ENCODE assay signal across 15 cellular contexts in the genomic region with DNA sequence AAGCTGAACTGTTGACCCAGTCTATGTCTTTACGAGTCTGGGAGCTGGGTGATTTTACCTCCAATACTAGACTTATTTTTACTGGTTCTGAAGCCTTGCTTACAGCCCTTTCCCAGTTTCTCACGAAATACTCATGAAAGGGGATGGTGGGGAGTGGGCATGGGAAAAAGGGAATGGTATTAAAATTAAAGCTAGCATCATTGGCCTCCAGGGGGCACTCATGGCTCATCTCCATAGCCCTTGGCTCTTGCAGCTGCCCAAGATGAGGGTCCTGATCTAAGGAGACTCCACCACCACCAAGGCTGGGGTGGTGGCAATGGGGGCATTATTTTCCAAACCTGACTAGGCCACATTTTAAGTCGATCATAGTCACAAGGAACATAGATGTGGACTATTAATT. TPM values are rescaled to one million over a fixed set of nuclear protein-coding genes. Genes with fewer than 3 reads are reported as not detected.
DNase-seq lines count a peak whose midpoint lies in the region; ATAC-seq, FAIRE-seq and TF ChIP-seq lines count a peak whose summit lies in the region.
"Not testable (repeated sequence)": the region's sequence is repeated elsewhere in the genome, so short reads cannot be mapped to it uniquely, and the experiment has no call there.
"Had no signal": no experiment of that assay in that cellular context is flagged by ENCODE, and none has a peak within 500 bp of the region (broad histone marks: within the 10 kb centered on the region; RNA-seq: fewer than 3 reads in every experiment).

No MANE protein-coding gene starts in this region.

- H3K4me2 ChIP-seq in Loucy (ENCODE audit: low read depth, low read length, poor library complexity, severe bottlenecking); endothelial cell of umbilical vein (ENCODE audit: insufficient read depth, low read length): not testable (repeated sequence)

- POLR2A ChIA-PET in activated CD8-positive, alpha-beta T cell treated with anti-CD3 and anti-CD28 coated beads for 36 hours (lab: Charles Lee); endothelial cell of umbilical vein (lab: Charles Lee): not testable (repeated sequence)

- not testable (repeated sequence) for H3K9me2 ChIP-seq in Loucy (replicated peaks; ENCODE audit: low read depth, low read length)

- not testable (repeated sequence) for H3K9me3 Mint-ChIP-seq in CD14-positive monocyte; activated CD8-positive, alpha-beta T cell treated with anti-CD3 and anti-CD28 coated beads for 36 hours

- intact Hi-C loops in CD14-positive monocyte (cut with micrococcal nuclease); activated CD8-positive, alpha-beta T cell treated with anti-CD3 and anti-CD28 coated beads for 36 hours (cut with micrococcal nuclease); endothelial cell of umbilical vein (cut with micrococcal nuclease): not testable (repeated sequence)

- not testable (repeated sequence) for H3K27me3 Mint-ChIP-seq in CD14-positive monocyte (ENCODE audit: low read depth in 3 of 3); activated CD8-positive, alpha-beta T cell treated with anti-CD3 and anti-CD28 coated beads for 36 hours

- not testable (repeated sequence) for H3K9ac ChIP-seq in Loucy (ENCODE audit: low read depth, low read length, poor library complexity, severe bottlenecking); endothelial cell of umbilical vein (replicated peaks; ENCODE audit: extremely low read depth, insufficient read depth, low read length)

- H3F3A ChIP-seq in Loucy (ENCODE audit: low read depth): not testable (repeated sequence)

- not testable (repeated sequence) for H3K9me1 ChIP-seq in endothelial cell of umbilical vein (replicated peaks; ENCODE audit: control insufficient read depth, extremely low read depth, insufficient read depth, low read length)

- H3K36me3 Mint-ChIP-seq in CD14-positive monocyte; activated CD8-positive, alpha-beta T cell treated with anti-CD3 and anti-CD28 coated beads for 36 hours (ENCODE audit: low read depth): not testable (repeated sequence)

- not testable (repeated sequence) for H3K79me2 ChIP-seq in Loucy (ENCODE audit: insufficient read depth, low read length); endothelial cell of umbilical vein (ENCODE audit: control insufficient read depth, insufficient read depth, low read length)

- DNase-seq in CD14-positive monocyte (ENCODE audit: low spot score); kidney epithelial cell (ENCODE audit: low read depth); retinal pigment epithelial cell (ENCODE audit: low read depth): not testable (repeated sequence)
- DNase-seq in OCI-M1 (lab: John Stamatoyannopoulos, UW): peak; percentile 12
- DNase-seq in activated CD8-positive, alpha-beta T cell treated with anti-CD3 and anti-CD28 coated beads for 36 hours: peak; percentile 15
- DNase-seq in endothelial cell of umbilical vein (ENCODE audit: low read depth, low spot score): peak; percentile 28

- H3K4me1 ChIP-seq in Loucy (ENCODE audit: insufficient read depth, low read length, poor library complexity, severe bottlenecking); endothelial cell of umbilical vein (ENCODE audit: control insufficient read depth, extremely low read depth, insufficient read depth, low read length): not testable (repeated sequence)

- H3K27ac ChIP-seq in endothelial cell of umbilical vein (ENCODE audit: insufficient read depth, low read depth, low read length): not testable (repeated sequence)

- H3K4me1 Mint-ChIP-seq in CD14-positive monocyte; activated CD8-positive, alpha-beta T cell treated with anti-CD3 and anti-CD28 coated beads for 36 hours (ENCODE audit: low read depth): not testable (repeated sequence)

- H2AFZ ChIP-seq in Loucy (ENCODE audit: low read length); endothelial cell of umbilical vein (ENCODE audit: low read depth, low read length): not testable (repeated sequence)

- H3K27me3 ChIP-seq in Loucy (ENCODE audit: insufficient read depth, low read length, poor library complexity, severe bottlenecking); endothelial cell of umbilical vein (ENCODE audit: control insufficient read depth in 2 of 2, insufficient read depth in 2 of 2, low read length in 2 of 2); kidney epithelial cell (ENCODE audit: control insufficient read depth, insufficient read depth, low read length): not testable (repeated sequence)

- H3K9me3 ChIP-seq in Loucy (ENCODE audit: insufficient read depth, low read depth, low read length); endothelial cell of umbilical vein (replicated peaks; ENCODE audit: control insufficient read depth, insufficient read depth, low read length): not testable (repeated sequence)

- CTCF ChIA-PET in activated CD8-positive, alpha-beta T cell treated with anti-CD3 and anti-CD28 coated beads for 36 hours (lab: Charles Lee): interaction anchor here (1.1 kb wide), 3 partner anchors 10 to 69 kb away, joined by 3 to 5 read pairs (median 3); no protein-coding TSS in a partner anchor
- CTCF ChIA-PET in endothelial cell of umbilical vein (lab: Charles Lee): interaction anchor here (1.0 to 1.4 kb wide), 3 partner anchors 10 to 16 kb away, joined by 3 to 6 read pairs (median 5); no protein-coding TSS in a partner anchor

- not testable (repeated sequence) for H3K36me3 ChIP-seq in Loucy (ENCODE audit: insufficient read depth, low read length); endothelial cell of umbilical vein (ENCODE audit: control insufficient read depth in 2 of 2, extremely low read depth in 1 of 2, insufficient read depth in 2 of 2, low read length in 2 of 2); kidney epithelial cell (ENCODE audit: control insufficient read depth, insufficient read depth, low read length)

- H4K20me1 ChIP-seq in Loucy (ENCODE audit: insufficient read depth, low read length, poor library complexity, severe bottlenecking); endothelial cell of umbilical vein (replicated peaks; ENCODE audit: control insufficient read depth, extremely low read depth, insufficient read depth, low read length): not testable (repeated sequence)

- H3K27ac Mint-ChIP-seq in CD14-positive monocyte; activated CD8-positive, alpha-beta T cell treated with anti-CD3 and anti-CD28 coated beads for 36 hours: not testable (repeated sequence)

- H3K4me3 ChIP-seq in Loucy (ENCODE audit: low read length, poor library complexity, severe bottlenecking); endothelial cell of umbilical vein (replicated peaks in 1 of 3; ENCODE audit: insufficient read depth in 1 of 3, low read depth in 1 of 3, low read length in 3 of 3); kidney epithelial cell (ENCODE audit: low read depth, low read length); retinal pigment epithelial cell (ENCODE audit: low read length): not testable (repeated sequence)

- TF ChIP-seq POLR2A in endothelial cell of umbilical vein (IDR thresholded peaks at IDR 0.05; ENCODE audit: low read depth, low read length): not testable (repeated sequence)

- not testable (repeated sequence) for BruUV-seq in endothelial cell of umbilical vein (replicated peaks; lab: Mats Ljungman, UMichigan)

- dilution Hi-C loops in endothelial cell of umbilical vein (cut with MboI; ENCODE audit: extremely low pct_ligation_motif_present, low sequenced_read_pairs): not testable (repeated sequence)

- not testable (repeated sequence) for ATAC-seq in activated CD8-positive, alpha-beta T cell treated with anti-CD3 and anti-CD28 coated beads for 36 hours

- not testable (repeated sequence) for H3K4me3 Mint-ChIP-seq in CD14-positive monocyte; activated CD8-positive, alpha-beta T cell treated with anti-CD3 and anti-CD28 coated beads for 36 hours

- peak; percentile 58 for FAIRE-seq in endothelial cell of umbilical vein (lab: Jason Lieb, UNC)

- TF ChIP-seq CTCF in CD14-positive monocyte (IDR thresholded peaks at IDR 0.05) (peak; percentile 6), GM12874 (IDR thresholded peaks at IDR 0.05; ENCODE audit: insufficient read depth, low read depth, low read length) (0 out of 2 replicates have a peak, but pooled peaks have one; percentile 20), Loucy (conservative IDR thresholded peaks at IDR 0.05; ENCODE audit: low read length) (peak; percentile 65), endothelial cell of umbilical vein (IDR thresholded peaks at IDR 0.05; ENCODE audit: extremely low read depth in 1 of 2, insufficient read depth in 1 of 2, low read depth in 1 of 2, low read length in 2 of 2) (peak; percentile 11 to 39), kidney epithelial cell (IDR thresholded peaks at IDR 0.05; ENCODE audit: insufficient read depth, low read length, poor library complexity, severe bottlenecking) (peak; percentile 19), retinal pigment epithelial cell (conservative IDR thresholded peaks at IDR 0.05; ENCODE audit: low read depth, low read length) (peak; percentile 11)
- TF ChIP-seq CTCF in activated CD8-positive, alpha-beta T cell treated with anti-CD3 and anti-CD28 coated beads for 36 hours (IDR thresholded peaks at IDR 0.05): peak; percentile 33

RNA-seq across cellular contexts. Expression of a gene that starts 22.3 kb away (rescaled TPM):
- polyA plus RNA-seq in CD14-positive monocyte (not detected), endothelial cell of umbilical vein (0.19 and 0.25 TPM in 2 replicates)
- not detected for total RNA-seq in activated CD8-positive, alpha-beta T cell treated with anti-CD3 and anti-CD28 coated beads for 36 hours
- total RNA-seq in endothelial cell of umbilical vein (not detected in 2 replicates), kidney epithelial cell (not detected in 2 replicates)
- polyA plus RNA-seq in endothelial cell of umbilical vein (2011; cell fraction: cytosol; rRNA removed): 0.14 and 0.34 TPM in 2 replicates
- polyA plus RNA-seq in endothelial cell of umbilical vein (2011; cell fraction: nucleus; rRNA removed): 0.36 TPM in 1 of 2 replicates, not detected in the other
- polyA plus RNA-seq in endothelial cell of umbilical vein (2012): not detected in 2 replicates
- not detected in 2 replicates for polyA minus RNA-seq in endothelial cell of umbilical vein
- polyA minus RNA-seq in endothelial cell of umbilical vein (2011; cell fraction: cytosol; rRNA and poly(A)+ RNA removed): not detected
- polyA minus RNA-seq in endothelial cell of umbilical vein (2011; cell fraction: nucleus; rRNA and poly(A)+ RNA removed): not detected in 2 replicates
- total RNA-seq: activated CD4-positive, alpha-beta memory T cell treated with anti-CD3 and anti-CD28 coated beads for 36 hours; CD4-positive, CD25-positive, alpha-beta regulatory T cell; lower leg skin; NCI-H460; prostate gland; RPMI7951 had no signal
- polyA plus RNA-seq: CD4-positive, CD25-positive, alpha-beta regulatory T cell; immature natural killer cell had no signal

Comparison
In these comparisons a context has a peak if more than half of its experiments do, and no peak if none do; other contexts are left out.
1. CTCF ChIP-seq: peak in every context shown above with its lines; median percentile 65 in Loucy; 33 in activated CD8-positive, alpha-beta T cell treated with anti-CD3 and anti-CD28 coated beads for 36 hours; 25 in endothelial cell of umbilical vein; 20 in GM12874; 19 in kidney epithelial cell; 11 in retinal pigment epithelial cell; 6 in CD14-positive monocyte.